8 cellular contexts compared by ENCODE assay signal in the genomic region with DNA sequence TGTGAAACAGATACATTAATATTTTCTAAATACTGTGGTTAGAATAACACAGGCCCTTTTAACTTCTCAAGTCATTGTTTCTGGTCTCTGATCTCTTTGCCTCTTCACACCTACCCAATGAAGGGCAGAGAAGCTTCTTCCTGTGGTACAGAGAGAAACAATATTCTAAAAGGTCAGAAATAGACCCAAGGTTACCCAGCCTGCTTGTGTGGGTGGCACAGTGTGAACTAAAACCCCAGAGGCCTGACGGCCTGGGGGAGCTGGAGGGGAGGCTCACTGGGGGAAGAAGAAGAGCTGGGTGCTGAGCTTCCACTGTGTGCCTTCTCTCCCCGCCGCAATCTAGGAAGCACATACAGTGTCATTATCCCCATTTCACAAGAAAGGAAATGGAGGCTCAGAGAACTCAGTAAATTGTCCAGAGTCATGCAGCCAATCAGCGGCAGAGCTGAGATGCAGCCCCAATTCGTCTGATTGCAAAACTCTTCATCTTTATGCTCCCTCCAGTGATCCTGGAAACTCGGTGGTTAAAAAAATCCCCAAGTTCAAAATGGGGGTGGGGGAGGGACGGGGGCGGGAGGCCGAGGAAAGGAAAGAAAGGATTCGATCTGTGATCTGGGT.
DNase-seq lines count a peak whose midpoint lies in the region; ATAC-seq and TF ChIP-seq lines count a peak whose summit lies in the region.

No MANE protein-coding gene starts in this region.

- no CpG with 5 or more reads among the region's 10 CpGs for WGBS in mesendoderm (ENCODE audit: extremely low coverage, insufficient coverage, low lambda C conversion rate)
- WGBS in transverse colon (ENCODE audit: low coverage in 1 of 2), 2 donors = 54 to 61% methylated on average over 5 to 10 of the region's 10 CpGs

- H3K36me3 ChIP-seq in mesendoderm (ENCODE audit: control insufficient read depth, insufficient read depth, low read length) (no peaks in the 10 kb centered on the region), transverse colon (no peaks in the 10 kb centered on the region)

- H3K4me2 ChIP-seq in mesendoderm (ENCODE audit: low read length) = peak overlapping the region; percentile 51

- no peak overlapping the region for H2BK120ac ChIP-seq in mesendoderm (ENCODE audit: low read depth, low read length)

- peak overlapping the region; percentile 4 for H2BK15ac ChIP-seq in mesendoderm (replicated peaks; ENCODE audit: low read depth)

- H2BK5ac ChIP-seq in mesendoderm (ENCODE audit: low read length) = peak overlapping the region; percentile 44

- H3K27ac ChIP-seq in mesendoderm (ENCODE audit: low read depth, low read length) = peak overlapping the region; percentile 15
- peak overlapping the region in 1 of 4 donors; percentile 1 for H3K27ac ChIP-seq in transverse colon

- TF ChIP-seq POLR2A in NB4 (IDR thresholded peaks at IDR 0.05; ENCODE audit: extremely low read depth, insufficient read length) (no peak), transverse colon (IDR thresholded peaks at IDR 0.05) (no peak)

- peak overlapping the region; percentile 63 for H3K18ac ChIP-seq in mesendoderm (ENCODE audit: low read length)

- H3K23ac ChIP-seq in mesendoderm (ENCODE audit: low read length) = no peak overlapping the region

- no peak overlapping the region for H4K8ac ChIP-seq in mesendoderm (ENCODE audit: low read depth, low read length)

- in situ Hi-C loops in transverse colon (cut with MboI; ENCODE audit: low pct_ligation_motif_present in 1 of 4, low pct_unique_long_range_greater_than_20kb in 1 of 4, low sequenced_read_pairs in 3 of 4) = no loop called here

- no peak for TF ChIP-seq CTCF in GM12864 (IDR thresholded peaks at IDR 0.05; ENCODE audit: low read depth, low read length, missing control alignments)
- no peak for TF ChIP-seq CTCF in NB4 (IDR thresholded peaks at IDR 0.05; ENCODE audit: low read depth, low read length)
- no peak for TF ChIP-seq CTCF in transverse colon (IDR thresholded peaks at IDR 0.05)
- no peak for TF ChIP-seq CTCF in omental fat pad (IDR thresholded peaks at IDR 0.05)

- no peaks in the 10 kb centered on the region for H3K79me1 ChIP-seq in mesendoderm (ENCODE audit: low read length)

- no peaks in the 10 kb centered on the region for H3K79me2 ChIP-seq in mesendoderm (ENCODE audit: control insufficient read depth, insufficient read depth, low read length)

- H4K5ac ChIP-seq in mesendoderm (ENCODE audit: low read length) = no peak overlapping the region

- DNase-seq in GM12864 (ENCODE audit: low read depth) (peak; percentile 76), NB4 (ENCODE audit: low read depth) (peak; percentile 70), mesendoderm (no peak), transverse colon (no peak), iPS-NIHi7 (ENCODE audit: extremely low spot score) (no peak), NCI-H1694 (lab: John Stamatoyannopoulos, UW) (no peak), omental fat pad (ENCODE audit: low spot score) (no peak)

- H3K27me3 ChIP-seq in mesendoderm (ENCODE audit: insufficient read depth, low read length, poor library complexity) (no peaks in the 10 kb centered on the region), transverse colon (no peaks in the 10 kb centered on the region)

- H3K4me1 ChIP-seq in mesendoderm (ENCODE audit: control insufficient read depth, low read depth, low read length) (peaks cover 21% of the 10 kb centered on the region), transverse colon (peaks cover 0 to 32% (median 13%) of the 10 kb centered on the region in 4 donors)

- intact Hi-C loops in transverse colon (cut with DNase I; ENCODE audit: low total_unique reads) = no loop called here

- no peak overlapping the region for H3K4ac ChIP-seq in mesendoderm (ENCODE audit: low read depth, low read length)

- H3K4me3 ChIP-seq in GM12864 (ENCODE audit: low read depth, low read length) (peak overlapping the region; percentile 47), NB4 (ENCODE audit: low read depth, low read length) (no peak overlapping the region), mesendoderm (ENCODE audit: low read length) (no peak overlapping the region), transverse colon (no peak overlapping the region)

- H2AK5ac ChIP-seq in mesendoderm (ENCODE audit: low read length) = peak overlapping the region; percentile 11

- peak; percentile 64 for ATAC-seq in GM21390 (IDR thresholded peaks at IDR 0.05; ENCODE audit: unreplicated experiment)
- no peak for ATAC-seq in omental fat pad (ENCODE audit: low FRiP score)

- H3K56ac ChIP-seq in mesendoderm (ENCODE audit: low read length) = peak overlapping the region; percentile 85

- no peak for TF ChIP-seq EP300 in transverse colon (IDR thresholded peaks at IDR 0.05; ENCODE audit: low read depth)

- H3K9ac ChIP-seq in mesendoderm (ENCODE audit: low read length) = peak overlapping the region; percentile 60

- H3K9me3 ChIP-seq in transverse colon = no peaks in the 10 kb centered on the region

Comparison
In these comparisons a context has a peak if more than half of its experiments do, and no peak if none do; other contexts are left out.
1. DNase-seq: peak in GM12864 (single experiment) and NB4 (single experiment); none in mesendoderm (single experiment), transverse colon (single experiment), iPS-NIHi7 (single experiment), NCI-H1694 (single experiment) and omental fat pad (single experiment).